In genomic region chr1:244087611-244088010, GRCh38 we compare ENCODE assay signal across 18 cellular contexts. TPM values are rescaled to one million over a fixed set of nuclear protein-coding genes. Genes with fewer than 3 reads are reported as not detected.
DNase-seq lines count a peak whose midpoint lies in the region; ATAC-seq and TF ChIP-seq lines count a peak whose summit lies in the region.
"Had no signal": no experiment of that assay in that cellular context is flagged by ENCODE, and none has a peak within 500 bp of the region (broad histone marks: within the 10 kb centered on the region; RNA-seq: fewer than 3 reads in every experiment).

No MANE protein-coding gene starts in this region.

- H3F3A ChIP-seq in neural progenitor cell (ENCODE audit: low read depth), result peaks cover 6% of the 10 kb centered on the region

- no peaks in the 10 kb centered on the region for H3K9me3 ChIP-seq in mammary epithelial cell (replicated peaks; ENCODE audit: insufficient read depth, low read length)
- H3K9me3 ChIP-seq in breast epithelium, result peaks cover 0 to 10% of the 10 kb centered on the region in 2 donors
- H3K9me3 ChIP-seq in neural progenitor cell (ENCODE audit: low read depth), result no peaks in the 10 kb centered on the region
- peaks cover 0 to 7% (median 6%) of the 10 kb centered on the region in 3 donors for H3K9me3 ChIP-seq in tibial artery

- no peak for ATAC-seq in GM18502 (IDR thresholded peaks at IDR 0.05; ENCODE audit: poor library complexity, unreplicated experiment)
- ATAC-seq: Right ventricle myocardium inferior had no signal

- H3K79me2 ChIP-seq in mammary epithelial cell (ENCODE audit: insufficient read depth, low read length), result no peaks in the 10 kb centered on the region
- H3K79me2 ChIP-seq in neural progenitor cell (ENCODE audit: low read depth), result no peaks in the 10 kb centered on the region

- dilution Hi-C loops in mammary epithelial cell (cut with HindIII; ENCODE audit: low sequenced_read_pairs), result no loop called here

- no TSS peak for BruUV-seq in mammary epithelial cell (replicated peaks; lab: Mats Ljungman, UMichigan)

- H3K4me3 Mint-ChIP-seq in neural progenitor cell, result no peak overlapping the region
- H3K4me3 Mint-ChIP-seq: CD4-positive, alpha-beta memory T cell had no signal

- H3K4me1 ChIP-seq in mammary epithelial cell (ENCODE audit: insufficient read depth, low read length) (no peaks in the 10 kb centered on the region), breast epithelium (no peaks in the 10 kb centered on the region), neural progenitor cell (peaks cover 6% of the 10 kb centered on the region), tibial artery (peaks cover 0 to 3% (median 0%) of the 10 kb centered on the region in 4 donors)

- WGBS in mammary epithelial cell (ENCODE audit: low coverage, missing lambda C conversion rate), result 41% methylated on average over 6 of the region's 7 CpGs

- H3K27ac ChIP-seq in mammary epithelial cell (ENCODE audit: insufficient read depth, low read depth, low read length) (no peak overlapping the region), breast epithelium (no peak overlapping the region), neural progenitor cell (no peak overlapping the region), tibial artery (no peak overlapping the region)
- H3K27ac ChIP-seq: BLaER1 had no signal

- no peaks in the 10 kb centered on the region for H3K36me3 Mint-ChIP-seq in neural progenitor cell
- H3K36me3 Mint-ChIP-seq: CD4-positive, alpha-beta memory T cell had no signal

- H3K27me3 ChIP-seq in mammary epithelial cell (ENCODE audit: insufficient read depth, low read length) (no peaks in the 10 kb centered on the region), breast epithelium (no peaks in the 10 kb centered on the region), neural progenitor cell (no peaks in the 10 kb centered on the region), tibial artery (peaks cover 0 to 5% of the 10 kb centered on the region in 2 donors)
- H3K27me3 ChIP-seq: BLaER1 had no signal

- peaks cover 9% of the 10 kb centered on the region for H3K27me3 Mint-ChIP-seq in neural progenitor cell (ENCODE audit: insufficient read depth, low read depth)

- H4K20me1 ChIP-seq in mammary epithelial cell (ENCODE audit: insufficient read depth, low read length) (no peaks in the 10 kb centered on the region), neural progenitor cell (ENCODE audit: low read depth) (no peaks in the 10 kb centered on the region)
- H4K20me1 ChIP-seq: BLaER1 had no signal

- peaks cover 3% of the 10 kb centered on the region for H3K9me3 Mint-ChIP-seq in neural progenitor cell

- H3K27ac Mint-ChIP-seq in neural progenitor cell, result peak overlapping the region; percentile 61

- no peak for DNase-seq in mammary epithelial cell
- DNase-seq in breast epithelium (ENCODE audit: low spot score in 2 of 2), result no peak
- peak; percentile 77 for DNase-seq in cerebellum (ENCODE audit: low spot score)
- DNase-seq in neural progenitor cell (ENCODE audit: low spot score), result no peak
- no peak for DNase-seq in ACHN
- DNase-seq in tibial artery, result no peak
- no peak for DNase-seq in A172 (ENCODE audit: low spot score)
- DNase-seq: CD4-positive, alpha-beta memory T cell; DMS53; KG1; MV-4-11; NCI-H1417; NCI-H2029 treated with DMSO at 0.1 percent for 48 hours; NCI-H510A; NCI-H748 treated with DMSO at 0.1 percent for 48 hours had no signal

- CTCF ChIA-PET in mammary epithelial cell (lab: Charles Lee; ENCODE audit: low non-redundant PET), result no interaction called here

- intact Hi-C loops in mammary epithelial cell (cut with micrococcal nuclease), result no loop called here
- intact Hi-C loops in breast epithelium (cut with DNase I; ENCODE audit: low total_unique reads), result no loop called here
- intact Hi-C loops in tibial artery (cut with DNase I; ENCODE audit: low total_unique reads), result no loop called here

- no peaks in the 10 kb centered on the region for H3K36me3 ChIP-seq in mammary epithelial cell (ENCODE audit: insufficient read depth, low read length)
- H3K36me3 ChIP-seq in breast epithelium, result no peaks in the 10 kb centered on the region
- H3K36me3 ChIP-seq in neural progenitor cell, result no peaks in the 10 kb centered on the region
- H3K36me3 ChIP-seq in tibial artery, result no peaks in the 10 kb centered on the region
- H3K36me3 ChIP-seq: BLaER1 had no signal

- peaks cover 17% of the 10 kb centered on the region for H3K4me1 Mint-ChIP-seq in neural progenitor cell

- TF ChIP-seq CTCF in mammary epithelial cell (conservative IDR thresholded peaks at IDR 0.05 in 1 of 2, IDR thresholded peaks at IDR 0.05 in 1 of 2; ENCODE audit: extremely low read depth in 1 of 2, insufficient read depth in 1 of 2, low read depth in 1 of 2, low read length in 2 of 2), result no peak
- TF ChIP-seq CTCF in breast epithelium (IDR thresholded peaks at IDR 0.05), result no peak
- no peak for TF ChIP-seq CTCF in neural progenitor cell (IDR thresholded peaks at IDR 0.05)
- no peak for TF ChIP-seq CTCF in tibial artery (IDR thresholded peaks at IDR 0.05)

- H2AFZ ChIP-seq in mammary epithelial cell (ENCODE audit: low read depth, low read length) (peak overlapping the region; percentile 30), neural progenitor cell (replicated peaks) (no peak overlapping the region)

- H3K9ac ChIP-seq in mammary epithelial cell (ENCODE audit: insufficient read depth, low read length), result no peak overlapping the region
- no peak overlapping the region for H3K9ac ChIP-seq in neural progenitor cell
- H3K9ac ChIP-seq: BLaER1 had no signal

- no peak overlapping the region for H3K4me3 ChIP-seq in mammary epithelial cell (replicated peaks in 1 of 3; ENCODE audit: insufficient read depth in 1 of 3, low read depth in 2 of 3, low read length in 3 of 3)
- H3K4me3 ChIP-seq in breast epithelium, result no peak overlapping the region
- H3K4me3 ChIP-seq in neural progenitor cell, result no peak overlapping the region
- H3K4me3 ChIP-seq in tibial artery, result no peak overlapping the region
- H3K4me3 ChIP-seq: BLaER1 had no signal

- no peak for TF ChIP-seq POLR2A in breast epithelium (IDR thresholded peaks at IDR 0.05)

- H3K4me2 ChIP-seq in mammary epithelial cell (ENCODE audit: insufficient read depth, low read depth, low read length), result no peak overlapping the region
- H3K4me2 ChIP-seq in neural progenitor cell, result no peak overlapping the region
- H3K4me2 ChIP-seq: BLaER1 had no signal

- in situ Hi-C loops in mammary epithelial cell (cut with MboI; ENCODE audit: low sequenced_read_pairs in 2 of 2) (no loop called here), ACHN (cut with HindIII; ENCODE audit: low pct_ligation_motif_present, low pct_unique_long_range_greater_than_20kb, low sequenced_read_pairs) (no loop called here)

RNA-seq across cellular contexts. Expression of gene ZBTB18, which starts 36.5 kb away (rescaled TPM):
- total RNA-seq in mammary epithelial cell, result 10 to 100 TPM in 1 of 2 donors, 1 to 10 TPM in 1; 5.9 to 10.2 TPM
- 5.2 TPM for polyA plus RNA-seq in mammary epithelial cell
- polyA minus RNA-seq in mammary epithelial cell, result 7.0 TPM
- total RNA-seq in breast epithelium, result 10 to 100 TPM; 10.1 to 19.7 (median 16.7) TPM
- total RNA-seq in cerebellum, result 228 TPM
- total RNA-seq in neural progenitor cell (ENCODE audit: low replicate concordance), result 26.8 and 30.1 TPM in 2 replicates
- 24.5 and 28.8 TPM in 2 replicates for total RNA-seq in A172 (2014; rRNA removed; shearing (Covaris generic))
